22 cellular contexts compared by ENCODE assay signal in genomic region chr5:164237531-164237930, GRCh38.
DNase-seq lines count a peak whose midpoint lies in the region; ATAC-seq and TF ChIP-seq lines count a peak whose summit lies in the region.
"Had no signal": no experiment of that assay in that cellular context is flagged by ENCODE, and none has a peak within 500 bp of the region (broad histone marks: within the 10 kb centered on the region; RNA-seq: fewer than 3 reads in every experiment).

No MANE protein-coding gene starts in this region.

- H3K9me3 ChIP-seq in SK-N-SH, result no peaks in the 10 kb centered on the region
- no peaks in the 10 kb centered on the region for H3K9me3 ChIP-seq in H9 (ENCODE audit: control insufficient read depth, low read depth, low read length)
- H3K9me3 ChIP-seq in lower lobe of right lung, result no peaks in the 10 kb centered on the region
- H3K9me3 ChIP-seq: Caco-2, SJCRH30 had no signal

- TF ChIP-seq EP300 in SK-N-SH (IDR thresholded peaks at IDR 0.05; ENCODE audit: borderline replicate concordance in 1 of 2, low read depth in 1 of 2, low read length in 1 of 2), result no peak

- no peak overlapping the region for H2BK5ac ChIP-seq in H9 (ENCODE audit: insufficient read length, low read length)

- H3K9me2 ChIP-seq in SK-N-SH, result no peaks in the 10 kb centered on the region

- H3K18ac ChIP-seq in H9 (ENCODE audit: insufficient read length, low read depth, low read length), result no peak overlapping the region

- H3T11ph ChIP-seq in H9 (ENCODE audit: low read length), result no peak overlapping the region

- no peak for DNase-seq in SK-N-SH
- peak; percentile 33 to 44 for DNase-seq in cardiac fibroblast (ENCODE audit: low read depth in 2 of 2)
- peak; percentile 17 for DNase-seq in fibroblast of pulmonary artery (ENCODE audit: low read depth)
- DNase-seq in type B pancreatic cell (ENCODE audit: extremely low spot score, unreplicated experiment), result no peak
- DNase-seq in H9, result no peak
- no peak for DNase-seq in GF-D8 (lab: John Stamatoyannopoulos, UW)
- no peak for DNase-seq in lower lobe of right lung
- DNase-seq: Caco-2; CD8-positive, alpha-beta T cell; GOT3; HCEC 1CT; MM.1S; NCI-H2029; NCI-H2227 treated with DMSO at 0.1 percent for 48 hours; NCI-H526 treated with DMSO at 0.1 percent for 48 hours; PC-9; SJCRH30 had no signal

- H4K5ac ChIP-seq in H9 (ENCODE audit: insufficient read length, low read depth, low read length), result no peak overlapping the region

- H3K4ac ChIP-seq in H9 (ENCODE audit: low read depth, low read length), result no peak overlapping the region

- H2BK120ac ChIP-seq in H9 (ENCODE audit: low read depth, low read length, poor library complexity, severe bottlenecking), result no peak overlapping the region

- no peak for ATAC-seq in lower lobe of right lung
- ATAC-seq: CD8-positive, alpha-beta T cell; GM12878; Right ventricle myocardium inferior had no signal

- H3K14ac ChIP-seq in H9 (ENCODE audit: insufficient read depth, low read length), result no peak overlapping the region

- H3K27me3 ChIP-seq in SK-N-SH (ENCODE audit: insufficient read depth) (no peaks in the 10 kb centered on the region), H9 (ENCODE audit: insufficient read depth, low read length) (no peaks in the 10 kb centered on the region), lower lobe of right lung (ENCODE audit: low read depth) (no peaks in the 10 kb centered on the region)
- H3K27me3 ChIP-seq: SJCRH30 had no signal

- H3K4me2 ChIP-seq in SK-N-SH (no peak overlapping the region), H9 (ENCODE audit: insufficient read depth, insufficient read length, low read length) (no peak overlapping the region)
- H3K4me2 ChIP-seq: KMS-11, PC-9 had no signal

- no peak overlapping the region for H3K4me3 ChIP-seq in SK-N-SH (ENCODE audit: low read depth in 2 of 2, low read length in 1 of 2)
- no peak overlapping the region for H3K4me3 ChIP-seq in cardiac fibroblast (replicated peaks in 1 of 2; ENCODE audit: low read depth in 2 of 2, low read length in 2 of 2)
- no peak overlapping the region for H3K4me3 ChIP-seq in fibroblast of pulmonary artery (replicated peaks; ENCODE audit: low read depth, low read length)
- no peak overlapping the region for H3K4me3 ChIP-seq in lower lobe of right lung
- H3K4me3 ChIP-seq: GM12878, PC-9, SJCRH30 had no signal

- H3K36me3 ChIP-seq in SK-N-SH (replicated peaks in 1 of 2; ENCODE audit: control insufficient read depth in 1 of 2, insufficient read depth in 2 of 2, low read length in 1 of 2) (no peaks in the 10 kb centered on the region), lower lobe of right lung (no peaks in the 10 kb centered on the region)
- H3K36me3 ChIP-seq: SJCRH30 had no signal

- H4K91ac ChIP-seq in H9 (ENCODE audit: insufficient read length, low read depth, low read length), result no peak overlapping the region

- POLR2A ChIA-PET in SK-N-SH (lab: Yijun Ruan, JAX), result no interaction called here

- peaks cover 7% of the 10 kb centered on the region for H3F3A ChIP-seq in SK-N-SH (replicated peaks; ENCODE audit: insufficient read depth)

- H3K36me3 Mint-ChIP-seq in type B pancreatic cell (peaks cover 3% of the 10 kb centered on the region), H9 (ENCODE audit: insufficient read depth in 1 of 3, low read depth in 3 of 3) (no peaks in the 10 kb centered on the region)
- H3K36me3 Mint-ChIP-seq: CD8-positive, alpha-beta T cell; IgD-negative memory B cell had no signal

- H4K20me1 ChIP-seq in SK-N-SH (ENCODE audit: insufficient read depth), result no peaks in the 10 kb centered on the region
- H4K20me1 ChIP-seq in H9 (ENCODE audit: control insufficient read depth, insufficient read depth, insufficient read length), result no peaks in the 10 kb centered on the region

- H3K79me1 ChIP-seq in H9 (ENCODE audit: insufficient read depth, low read depth, low read length, poor library complexity, severe bottlenecking), result no peaks in the 10 kb centered on the region

- H3K23ac ChIP-seq in H9 (ENCODE audit: insufficient read length, low read depth, low read length), result no peak overlapping the region

- H2AK5ac ChIP-seq in H9 (ENCODE audit: insufficient read length, low read length), result no peak overlapping the region

- H3K4me1 ChIP-seq in SK-N-SH (ENCODE audit: control insufficient read depth in 1 of 2, insufficient read depth in 2 of 2, low read depth in 1 of 2, low read length in 1 of 2) (peaks cover 3 to 5% of the 10 kb centered on the region in 2 experiments; a peak in 3 of 4 replicates), H9 (ENCODE audit: insufficient read depth, low read length) (no peaks in the 10 kb centered on the region), lower lobe of right lung (no peaks in the 10 kb centered on the region)
- H3K4me1 ChIP-seq: Caco-2, SJCRH30 had no signal

- no peak overlapping the region for H4K8ac ChIP-seq in H9 (replicated peaks; ENCODE audit: insufficient read length, low read depth, low read length)

- H2BK20ac ChIP-seq in H9 (ENCODE audit: low read depth, low read length, poor library complexity, severe bottlenecking), result no peak overlapping the region

- intact Hi-C loops in lower lobe of right lung (cut with DNase I), result no loop called here

- CTCF ChIA-PET in SK-N-SH (lab: Yijun Ruan, JAX), result no interaction called here

- H3K9ac ChIP-seq in SK-N-SH (no peak overlapping the region), H9 (ENCODE audit: extremely low read depth, insufficient read length, low read length) (no peak overlapping the region)
- H3K9ac ChIP-seq: KMS-11 had no signal

- no peak overlapping the region for H2BK12ac ChIP-seq in H9 (ENCODE audit: insufficient read length, low read depth, low read length)

- H2AFZ ChIP-seq in SK-N-SH (ENCODE audit: low read depth), result no peak overlapping the region
- no peak overlapping the region for H2AFZ ChIP-seq in H9 (ENCODE audit: low read length)
- H2AFZ ChIP-seq: PC-9 had no signal

- H3K27ac Mint-ChIP-seq in type B pancreatic cell, result no peak overlapping the region
- H3K27ac Mint-ChIP-seq in H9, result no peak overlapping the region
- H3K27ac Mint-ChIP-seq: CD8-positive, alpha-beta T cell; IgD-negative memory B cell had no signal

- H3K27me3 Mint-ChIP-seq in type B pancreatic cell (peaks cover 2% of the 10 kb centered on the region), H9 (ENCODE audit: low read depth) (no peaks in the 10 kb centered on the region; the same call in 1 of the 2 replicates)

- no peak for TF ChIP-seq CTCF in SK-N-SH (IDR thresholded peaks at IDR 0.05)
- no peak for TF ChIP-seq CTCF in cardiac fibroblast (IDR thresholded peaks at IDR 0.05; ENCODE audit: low read depth, low read length)
- no peak for TF ChIP-seq CTCF in fibroblast of pulmonary artery (IDR thresholded peaks at IDR 0.05; ENCODE audit: low read length, missing control alignments)
- TF ChIP-seq CTCF in type B pancreatic cell (conservative IDR thresholded peaks at IDR 0.05), result no peak
- no peak for TF ChIP-seq CTCF in H9 (conservative IDR thresholded peaks at IDR 0.05)
- no peak for TF ChIP-seq CTCF in lower lobe of right lung (IDR thresholded peaks at IDR 0.05)

- no peak for TF ChIP-seq RAD21 in SK-N-SH (IDR thresholded peaks at IDR 0.05; ENCODE audit: low read length)

- H3K9me3 Mint-ChIP-seq in type B pancreatic cell (no peaks in the 10 kb centered on the region), H9 (no peaks in the 10 kb centered on the region)
- H3K9me3 Mint-ChIP-seq: IgD-negative memory B cell had no signal

- no peaks in the 10 kb centered on the region for H3K79me2 ChIP-seq in SK-N-SH (ENCODE audit: insufficient read depth)
- H3K79me2 ChIP-seq in H9 (ENCODE audit: insufficient read depth, low read length), result no peaks in the 10 kb centered on the region

- H3K4me3 Mint-ChIP-seq in type B pancreatic cell, result no peak overlapping the region
- no peak overlapping the region for H3K4me3 Mint-ChIP-seq in H9
- H3K4me3 Mint-ChIP-seq: CD8-positive, alpha-beta T cell; IgD-negative memory B cell had no signal

- H3K27ac ChIP-seq in SK-N-SH (ENCODE audit: low read depth in 2 of 2, low read length in 1 of 2) (no peak overlapping the region), H9 (ENCODE audit: insufficient read length, low read depth, low read length) (no peak overlapping the region), lower lobe of right lung (no peak overlapping the region)
- H3K27ac ChIP-seq: C4-2B, KMS-11, PC-9, SJCRH30 had no signal

- H3K56ac ChIP-seq in H9 (ENCODE audit: insufficient read length, low read depth, low read length), result no peak overlapping the region

- no peaks in the 10 kb centered on the region for H3K23me2 ChIP-seq in H9 (ENCODE audit: insufficient read length, low read depth, low read length, poor library complexity, severe bottlenecking)

- no peak overlapping the region for H2BK15ac ChIP-seq in H9 (ENCODE audit: low read depth, low read length)

- H3K4me1 Mint-ChIP-seq in type B pancreatic cell (ENCODE audit: unreplicated experiment), result no peaks in the 10 kb centered on the region
- H3K4me1 Mint-ChIP-seq in H9, result no peaks in the 10 kb centered on the region

TF ChIP-seq in SK-N-SH, 30 proteins besides CTCF, POLR2A, EP300 and RAD21:
- TF ChIP-seq FOXM1 (IDR thresholded peaks at IDR 0.05; ENCODE audit: low read depth) (no peak), RFX5 (IDR thresholded peaks at IDR 0.05; ENCODE audit: low read length) (no peak), FOSL2 (IDR thresholded peaks at IDR 0.05; ENCODE audit: borderline replicate concordance, low read depth) (no peak), IRF3 (IDR thresholded peaks at IDR 0.05; ENCODE audit: low read depth, low read length) (no peak), MXI1 (IDR thresholded peaks at IDR 0.05; ENCODE audit: low read depth, low read length) (no peak), PBX3 (IDR thresholded peaks at IDR 0.05) (peak; percentile 29; the same call in 1 of the 2 replicates), RCOR1 (IDR thresholded peaks at IDR 0.05; ENCODE audit: low read length) (no peak), MEF2A (IDR thresholded peaks at IDR 0.05; ENCODE audit: borderline replicate concordance, low read depth) (no peak)
TF ChIP-seq in SK-N-SH: peak in this region for 1.

Comparison
In these comparisons a context has a peak if more than half of its experiments do, and no peak if none do; other contexts are left out.
1. DNase-seq: peak in cardiac fibroblast (2 of 2) and fibroblast of pulmonary artery (single experiment); none in SK-N-SH (single experiment), type B pancreatic cell (single experiment), H9 (single experiment), GF-D8 (single experiment) and lower lobe of right lung (single experiment).